ENCODE assay signal across 19 cellular contexts in the genomic region with DNA sequence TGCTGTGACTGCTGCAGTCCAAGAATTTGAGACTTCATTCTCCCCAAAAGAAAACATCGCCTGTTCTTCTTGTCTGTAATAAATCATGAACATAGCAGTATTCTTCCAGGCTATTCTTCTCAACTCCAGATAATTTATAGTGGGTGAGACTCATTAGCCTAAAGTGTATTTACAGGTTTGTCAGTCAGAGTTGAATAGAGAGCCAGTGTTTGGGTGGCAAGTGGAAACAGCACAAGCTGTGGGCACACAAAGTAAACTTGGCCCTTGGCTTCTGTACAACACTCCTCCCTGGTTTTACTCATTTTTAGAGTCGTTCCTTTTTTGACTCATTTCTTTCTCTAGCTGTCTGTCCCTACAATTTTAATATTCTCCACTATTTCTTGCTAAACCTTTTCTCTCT.
"Had no signal": no experiment of that assay in that cellular context is flagged by ENCODE, and none has a peak within 500 bp of the region (broad histone marks: within the 10 kb centered on the region; RNA-seq: fewer than 3 reads in every experiment).

No MANE protein-coding gene starts in this region.

- DNase-seq: activated CD4-positive, alpha-beta T cell treated with anti-CD3 and anti-CD28 coated beads for 1 hour; activated CD4-positive, alpha-beta T cell treated with anti-CD3 and anti-CD28 coated beads, Interleukin-2, amount 50 U/mL, for 1 hour; activated CD8-positive, alpha-beta T cell treated with anti-CD3 and anti-CD28 coated beads, Interleukin-2, amount 10 ng/mL, durations not matched to agents 7 days and 5 days; activated naive CD4-positive, alpha-beta T cell; activated naive CD8-positive, alpha-beta T cell treated with anti-CD3 and anti-CD28 coated beads for 36 hours; activated T-cell treated with anti-CD3 and anti-CD28 coated beads, Interleukin-2, amount 50 U/mL, for 24 hours; endodermal cell; esophagus squamous epithelium; heart left ventricle; naive B cell; occipital lobe; posterior cingulate gyrus; retina; stimulated activated CD4-positive, alpha-beta T cell treated with anti-CD3 and anti-CD28 coated beads, Interleukin-4, amount 100 ng/mL, for 4 hours; stimulated activated naive CD8-positive, alpha-beta T cell treated with anti-CD3 and anti-CD28 coated beads, Interleukin-15, Interleukin-2, amounts not matched to agents 100 U/mL and 50 U/mL, for 24 hours; T-cell; upper lobe of left lung had no signal

- H3K27ac ChIP-seq: esophagus squamous epithelium, upper lobe of left lung had no signal

- H3K4me3 ChIP-seq: coronary artery, esophagus squamous epithelium, gastroesophageal sphincter, heart left ventricle, upper lobe of left lung had no signal

- ATAC-seq: activated CD8-positive, alpha-beta T cell treated with anti-CD3 and anti-CD28 coated beads, Interleukin-2, amount 10 ng/mL, durations not matched to agents 7 days and 5 days; gastroesophageal sphincter; heart left ventricle; stimulated activated naive CD8-positive, alpha-beta T cell treated with anti-CD3 and anti-CD28 coated beads, Interleukin-15, Interleukin-2, amounts not matched to agents 100 U/mL and 50 U/mL, for 24 hours; T-cell had no signal

- H3K27me3 ChIP-seq: esophagus squamous epithelium, gastroesophageal sphincter, heart left ventricle, upper lobe of left lung had no signal

- H3K36me3 ChIP-seq: esophagus squamous epithelium, gastroesophageal sphincter, heart left ventricle, upper lobe of left lung had no signal

- H3K4me1 ChIP-seq: esophagus squamous epithelium had no signal
